19 cellular contexts compared by ENCODE assay signal in the genomic region with DNA sequence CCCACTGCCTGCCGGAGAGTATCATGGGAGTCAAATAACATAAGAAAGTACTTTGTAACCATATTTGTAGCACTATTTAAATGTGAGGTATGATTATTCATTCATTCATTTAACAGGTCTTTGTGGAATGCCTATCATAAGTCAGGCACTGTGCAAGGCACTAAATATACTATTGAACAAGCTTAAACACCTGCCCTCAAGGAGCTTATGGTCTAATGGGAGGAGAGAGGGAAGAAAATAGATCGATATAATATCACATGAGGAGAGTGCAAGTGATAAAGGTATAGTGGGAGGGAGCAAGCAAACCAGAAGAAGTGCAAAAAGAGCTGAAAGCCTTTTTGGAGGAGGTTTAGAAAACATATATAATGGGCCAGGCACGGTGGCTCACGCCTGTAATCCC. TPM values are rescaled to one million over a fixed set of nuclear protein-coding genes. Genes with fewer than 3 reads are reported as not detected.
DNase-seq lines count a peak whose midpoint lies in the region; ATAC-seq and TF ChIP-seq lines count a peak whose summit lies in the region.
"Had no signal": no experiment of that assay in that cellular context is flagged by ENCODE, and none has a peak within 500 bp of the region (broad histone marks: within the 10 kb centered on the region; RNA-seq: fewer than 3 reads in every experiment).

No MANE protein-coding gene starts in this region.

- intact Hi-C loops in thyroid gland (cut with DNase I): no loop called here

- H3K4me3 ChIP-seq in rectal smooth muscle tissue (ENCODE audit: low read length) (no peak overlapping the region), thyroid gland (replicated peaks in 1 of 3) (no peak overlapping the region)
- H3K4me3 ChIP-seq: BLaER1 treated with 17β-estradiol and CSF1 and Interleukin-3, amounts not matched to agents 10 nM and 100 nM; GM12878; GM23338 had no signal

- DNase-seq in T-helper 17 cell (no peak), chondrocyte (ENCODE audit: low spot score) (no peak), thyroid gland (no peak), NCI-H146 (lab: John Stamatoyannopoulos, UW) (no peak), OCI-M1 (lab: John Stamatoyannopoulos, UW) (no peak), NCI-H1417 (lab: John Stamatoyannopoulos, UW) (no peak)
- DNase-seq: CD8-positive, alpha-beta T cell; COR-L47; DMS 273 treated with DMSO at 0.1 percent for 48 hours; DMS53; DND-41; EL; HCEC 1CT; IMR-90 had no signal

- H3K4me1 Mint-ChIP-seq in T-helper 17 cell: peaks cover 27% of the 10 kb centered on the region
- peaks cover 58% of the 10 kb centered on the region for H3K4me1 Mint-ChIP-seq in chondrocyte (ENCODE audit: low read depth)

- H3K27ac ChIP-seq in rectal smooth muscle tissue (ENCODE audit: low read depth, low read length) (peak overlapping the region; percentile 25), thyroid gland (peak overlapping the region in 2 of 3 donors; percentile 15 to 59)
- H3K27ac ChIP-seq: BLaER1 treated with 17β-estradiol and CSF1 and Interleukin-3, amounts not matched to agents 10 nM and 100 nM had no signal

- peak overlapping the region; percentile 99 for H3K27ac Mint-ChIP-seq in T-helper 17 cell
- H3K27ac Mint-ChIP-seq in chondrocyte (ENCODE audit: unreplicated experiment): peak overlapping the region; percentile 81
- H3K27ac Mint-ChIP-seq: B cell; CD8-positive, alpha-beta T cell; GM23338 had no signal

- peaks cover 2% of the 10 kb centered on the region for H3K36me3 Mint-ChIP-seq in T-helper 17 cell (ENCODE audit: low read depth)
- H3K36me3 Mint-ChIP-seq in chondrocyte (ENCODE audit: low read depth): no peaks in the 10 kb centered on the region

- H3K36me3 ChIP-seq in rectal smooth muscle tissue (ENCODE audit: control insufficient read depth, insufficient read depth, low read length) (no peaks in the 10 kb centered on the region), thyroid gland (no peaks in the 10 kb centered on the region)
- H3K36me3 ChIP-seq: BLaER1 treated with 17β-estradiol and CSF1 and Interleukin-3, amounts not matched to agents 10 nM and 100 nM had no signal

- H3K27me3 Mint-ChIP-seq in T-helper 17 cell (peaks cover 5% of the 10 kb centered on the region), chondrocyte (ENCODE audit: low read depth) (no peaks in the 10 kb centered on the region)
- H3K27me3 Mint-ChIP-seq: B cell had no signal

- peaks cover 5% of the 10 kb centered on the region for H3K4me1 ChIP-seq in rectal smooth muscle tissue (ENCODE audit: control insufficient read depth, insufficient read depth, low read length)
- peaks cover 13 to 14% of the 10 kb centered on the region in 2 donors for H3K4me1 ChIP-seq in thyroid gland

- no peak for TF ChIP-seq CTCF in chondrocyte (IDR thresholded peaks at IDR 0.05)
- TF ChIP-seq CTCF in thyroid gland (IDR thresholded peaks at IDR 0.05): no peak

- no peak overlapping the region for H3K9ac ChIP-seq in rectal smooth muscle tissue (ENCODE audit: low read length)
- H3K9ac ChIP-seq: BLaER1 treated with 17β-estradiol and CSF1 and Interleukin-3, amounts not matched to agents 10 nM and 100 nM had no signal

- ATAC-seq in T-helper 17 cell: no peak
- ATAC-seq: CD8-positive, alpha-beta T cell; GM12878; GM23338 had no signal

- no peak for TF ChIP-seq POLR2A in thyroid gland (IDR thresholded peaks at IDR 0.05)

- H3K27me3 ChIP-seq in rectal smooth muscle tissue (ENCODE audit: control insufficient read depth, insufficient read depth, low read length) (no peaks in the 10 kb centered on the region), thyroid gland (no peaks in the 10 kb centered on the region)
- H3K27me3 ChIP-seq: BLaER1 treated with 17β-estradiol and CSF1 and Interleukin-3, amounts not matched to agents 10 nM and 100 nM had no signal

- 84 to 87% methylated on average over 4 of the region's 4 CpGs for WGBS in thyroid gland, 2 donors

- H3K4me3 Mint-ChIP-seq in T-helper 17 cell (no peak overlapping the region), chondrocyte (ENCODE audit: unreplicated experiment) (no peak overlapping the region)
- H3K4me3 Mint-ChIP-seq: B cell; CD8-positive, alpha-beta T cell; GM23338 had no signal

- H3K9me3 ChIP-seq in T-helper 17 cell (ENCODE audit: control insufficient read depth, low read length, poor library complexity, severe bottlenecking): no peaks in the 10 kb centered on the region
- H3K9me3 ChIP-seq in thyroid gland: no peaks in the 10 kb centered on the region
- H3K9me3 ChIP-seq: BLaER1 treated with 17β-estradiol and CSF1 and Interleukin-3, amounts not matched to agents 10 nM and 100 nM had no signal

- no peaks in the 10 kb centered on the region for H3K9me3 Mint-ChIP-seq in chondrocyte (ENCODE audit: low read depth)
- H3K9me3 Mint-ChIP-seq: CD8-positive, alpha-beta T cell; GM23338 had no signal

RNA-seq across cellular contexts. Expression of a gene that starts 3.3 kb away (rescaled TPM):
- total RNA-seq in T-helper 17 cell (100 to 1,000 TPM; 252 to 271 TPM), chondrocyte (54.0 to 86.1 TPM (median 59.0 TPM) in 3 replicates), thyroid gland (100 to 1,000 TPM; 126 to 182 (median 147) TPM)
